11 cellular contexts compared by ENCODE assay signal in the genomic region with DNA sequence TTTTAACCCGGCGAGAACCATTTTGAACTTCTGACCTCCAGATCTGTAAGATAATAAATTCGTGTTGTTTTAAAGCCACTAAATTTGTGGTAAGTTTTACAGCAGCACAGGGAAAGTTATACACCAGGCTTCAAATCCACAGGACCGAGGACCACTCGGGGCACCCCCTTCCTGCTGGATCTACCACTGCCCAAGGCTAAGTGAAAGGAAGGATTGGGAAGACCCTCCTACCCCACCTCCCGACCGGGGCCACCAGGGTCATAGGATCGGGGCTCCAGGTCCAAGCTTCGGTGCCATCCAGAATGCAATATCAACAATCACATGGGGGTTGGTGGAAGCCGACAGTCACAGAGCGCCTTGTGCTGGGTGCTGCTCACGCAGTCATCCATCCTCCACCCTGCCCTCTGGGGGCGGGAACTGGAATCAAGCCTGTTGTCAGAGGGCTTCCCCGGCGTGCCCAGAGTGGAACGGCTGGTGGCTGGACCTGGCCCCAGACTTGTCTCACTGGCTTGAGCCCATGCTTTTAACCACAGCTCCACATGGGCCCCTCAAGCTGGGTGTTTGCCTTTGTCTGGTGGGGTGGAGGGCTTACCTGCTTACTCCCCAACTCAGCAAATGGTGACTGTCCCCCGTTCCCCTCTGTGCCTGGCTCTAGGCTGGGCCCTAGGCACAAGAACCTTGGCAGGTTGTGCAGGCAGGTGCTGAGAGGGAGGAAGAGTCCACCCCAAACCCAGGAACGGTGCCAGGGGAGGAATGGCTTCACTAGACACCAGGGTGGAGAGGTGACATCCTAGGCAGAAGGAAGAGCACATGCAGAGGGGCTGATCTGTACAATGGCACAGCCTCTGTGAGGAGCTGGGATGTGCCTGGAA.
A peak's percentile ranks its signal among the peaks of the same experiment; 100 is the strongest.
DNase-seq lines count a peak whose midpoint lies in the region; TF ChIP-seq lines count a peak whose summit lies in the region.
"Had no signal": no experiment of that assay in that cellular context is flagged by ENCODE, and none has a peak within 500 bp of the region (broad histone marks: within the 10 kb centered on the region; RNA-seq: fewer than 3 reads in every experiment).

No MANE protein-coding gene starts in this region.

- H3K27ac ChIP-seq in Karpas-422 (ENCODE audit: low read length), result no peak overlapping the region
- no peak overlapping the region for H3K27ac ChIP-seq in neuronal stem cell (replicated peaks; ENCODE audit: low read length)

- H3K4me2 ChIP-seq in Karpas-422 (ENCODE audit: low read depth, low read length, poor library complexity, severe bottlenecking) (no peak overlapping the region), neuronal stem cell (ENCODE audit: insufficient read depth, low read length, poor library complexity, severe bottlenecking) (no peak overlapping the region)

- H3K27me3 ChIP-seq in Karpas-422 (ENCODE audit: low read length) (no peaks in the 10 kb centered on the region), neuronal stem cell (ENCODE audit: control insufficient read depth in 3 of 3, insufficient read depth in 3 of 3, low read depth in 1 of 3, low read length in 3 of 3) (peaks cover 0 to 7% (median 1%) of the 10 kb centered on the region in 3 experiments)

- no peak overlapping the region for H2BK120ac ChIP-seq in neuronal stem cell (ENCODE audit: low read depth, low read length)

- H3K9me3 ChIP-seq in Karpas-422 (ENCODE audit: low read length) (no peaks in the 10 kb centered on the region; the same call in 1 of the 2 replicates), neuronal stem cell (replicated peaks in 1 of 2; ENCODE audit: control insufficient read depth in 2 of 2, insufficient read depth in 1 of 2, low read depth in 1 of 2, low read length in 2 of 2) (peaks cover 0 to 2% of the 10 kb centered on the region in 2 donors)

- peaks cover 23% of the 10 kb centered on the region for H3K9me3 Mint-ChIP-seq in chondrocyte (ENCODE audit: low read depth)
- H3K9me3 Mint-ChIP-seq in activated T-cell treated with anti-CD3 and anti-CD28 coated beads, Interleukin-2, amount 50 U/mL, for 24 hours, result no peaks in the 10 kb centered on the region

- no peak overlapping the region for H3K14ac ChIP-seq in neuronal stem cell (ENCODE audit: low read length)

- DNase-seq in G401 (ENCODE audit: low spot score) (peak; percentile 73), Karpas-422 (peak; percentile 58), chondrocyte (ENCODE audit: low spot score) (peak; percentile 58), neuronal stem cell (ENCODE audit: low spot score) (no peak), putamen (ENCODE audit: low spot score) (no peak), COR-L47 (lab: John Stamatoyannopoulos, UW) (no peak)
- DNase-seq in activated T-cell treated with anti-CD3 and anti-CD28 coated beads, Interleukin-2, amount 50 U/mL, for 24 hours, result no peak
- DNase-seq: activated CD4-positive, alpha-beta T cell treated with anti-CD3 and anti-CD28 coated beads for 1 hour; erythroblast; KBM-7; kidney had no signal

- in situ Hi-C loops in G401 (cut with HindIII; ENCODE audit: low sequenced_read_pairs), result no loop called here

- no peak overlapping the region for H2BK15ac ChIP-seq in neuronal stem cell (ENCODE audit: low read length)

- no peaks in the 10 kb centered on the region for H3K27me3 Mint-ChIP-seq in chondrocyte (ENCODE audit: low read depth)
- peaks cover 24% of the 10 kb centered on the region for H3K27me3 Mint-ChIP-seq in activated T-cell treated with anti-CD3 and anti-CD28 coated beads, Interleukin-2, amount 50 U/mL, for 24 hours

- WGBS in neuronal stem cell (ENCODE audit: extremely low coverage in 2 of 2, insufficient read length in 2 of 2, insufficient replicate concordance in 1 of 2), 2 donors, result no CpG with 5 or more reads among the region's 18 CpGs

- H2BK5ac ChIP-seq in neuronal stem cell (ENCODE audit: low read length), result no peak overlapping the region

- H3K4me1 ChIP-seq in Karpas-422 (ENCODE audit: low read length) (no peaks in the 10 kb centered on the region), neuronal stem cell (ENCODE audit: control insufficient read depth in 2 of 2, insufficient read depth in 1 of 2, low read depth in 1 of 2, low read length in 2 of 2) (no peaks in the 10 kb centered on the region)

- H4K8ac ChIP-seq in neuronal stem cell (ENCODE audit: low read depth, low read length), result no peak overlapping the region

- no peak overlapping the region for H2BK12ac ChIP-seq in neuronal stem cell (ENCODE audit: low read length)

- H3K9ac ChIP-seq in Karpas-422 (ENCODE audit: low read length), result no peak overlapping the region
- H3K9ac ChIP-seq in neuronal stem cell (ENCODE audit: low read depth, low read length, poor library complexity), result no peak overlapping the region

- no peak overlapping the region for H4K91ac ChIP-seq in neuronal stem cell (ENCODE audit: low read depth, low read length, poor library complexity)

- peak; percentile 40 for TF ChIP-seq CTCF in chondrocyte (IDR thresholded peaks at IDR 0.05)

- no peak overlapping the region for H3K23ac ChIP-seq in neuronal stem cell (ENCODE audit: low read depth, low read length, poor library complexity)

- H3K4me3 Mint-ChIP-seq in chondrocyte (ENCODE audit: unreplicated experiment), result no peak overlapping the region
- H3K4me3 Mint-ChIP-seq in activated T-cell treated with anti-CD3 and anti-CD28 coated beads, Interleukin-2, amount 50 U/mL, for 24 hours, result no peak overlapping the region

- H3K9me2 ChIP-seq in Karpas-422 (replicated peaks; ENCODE audit: insufficient read depth, low read length), result no peaks in the 10 kb centered on the region

- H2AK5ac ChIP-seq in neuronal stem cell (ENCODE audit: low read depth, low read length), result no peak overlapping the region

- no peaks in the 10 kb centered on the region for H3K36me3 ChIP-seq in Karpas-422 (ENCODE audit: insufficient read depth, low read length)
- H3K36me3 ChIP-seq in neuronal stem cell (replicated peaks in 1 of 2; ENCODE audit: control insufficient read depth in 2 of 2, insufficient read depth in 2 of 2, low read length in 2 of 2), result no peaks in the 10 kb centered on the region

- H3K79me2 ChIP-seq in Karpas-422 (ENCODE audit: low read length), result no peaks in the 10 kb centered on the region

- no peak overlapping the region for H3K27ac Mint-ChIP-seq in chondrocyte (ENCODE audit: unreplicated experiment)
- no peak overlapping the region for H3K27ac Mint-ChIP-seq in activated T-cell treated with anti-CD3 and anti-CD28 coated beads, Interleukin-2, amount 50 U/mL, for 24 hours

- peaks cover 7% of the 10 kb centered on the region for H3K4me1 Mint-ChIP-seq in chondrocyte (ENCODE audit: low read depth)
- H3K4me1 Mint-ChIP-seq in activated T-cell treated with anti-CD3 and anti-CD28 coated beads, Interleukin-2, amount 50 U/mL, for 24 hours (ENCODE audit: low read depth), result no peaks in the 10 kb centered on the region

- no peak overlapping the region for H3K4ac ChIP-seq in neuronal stem cell (ENCODE audit: low read length)

- H3K18ac ChIP-seq in neuronal stem cell (ENCODE audit: low read length), result peak overlapping the region; percentile 15

- H3K4me3 ChIP-seq in Karpas-422 (ENCODE audit: low read length) (no peak overlapping the region), neuronal stem cell (ENCODE audit: low read length in 2 of 2) (no peak overlapping the region)

- no peak overlapping the region for H2AFZ ChIP-seq in Karpas-422 (ENCODE audit: low read length)
- no peak overlapping the region for H2AFZ ChIP-seq in neuronal stem cell (ENCODE audit: low read length)

- no peaks in the 10 kb centered on the region for H4K20me1 ChIP-seq in Karpas-422 (ENCODE audit: insufficient read depth, low read depth, low read length)

- H3K79me1 ChIP-seq in neuronal stem cell (ENCODE audit: low read depth, low read length), result no peaks in the 10 kb centered on the region

- no peaks in the 10 kb centered on the region for H3K36me3 Mint-ChIP-seq in chondrocyte (ENCODE audit: low read depth)
- no peaks in the 10 kb centered on the region for H3K36me3 Mint-ChIP-seq in activated T-cell treated with anti-CD3 and anti-CD28 coated beads, Interleukin-2, amount 50 U/mL, for 24 hours (ENCODE audit: low read depth)

Comparison
In these comparisons a context has a peak if more than half of its experiments do, and no peak if none do; other contexts are left out.
1. DNase-seq: peak in G401 (single experiment), Karpas-422 (single experiment) and chondrocyte (single experiment); none in neuronal stem cell (single experiment), activated T-cell treated with anti-CD3 and anti-CD28 coated beads, Interleukin-2, amount 50 U/mL, for 24 hours (single experiment), putamen (single experiment) and COR-L47 (single experiment).